ENCODE assay signal across 18 cellular contexts in the genomic region with DNA sequence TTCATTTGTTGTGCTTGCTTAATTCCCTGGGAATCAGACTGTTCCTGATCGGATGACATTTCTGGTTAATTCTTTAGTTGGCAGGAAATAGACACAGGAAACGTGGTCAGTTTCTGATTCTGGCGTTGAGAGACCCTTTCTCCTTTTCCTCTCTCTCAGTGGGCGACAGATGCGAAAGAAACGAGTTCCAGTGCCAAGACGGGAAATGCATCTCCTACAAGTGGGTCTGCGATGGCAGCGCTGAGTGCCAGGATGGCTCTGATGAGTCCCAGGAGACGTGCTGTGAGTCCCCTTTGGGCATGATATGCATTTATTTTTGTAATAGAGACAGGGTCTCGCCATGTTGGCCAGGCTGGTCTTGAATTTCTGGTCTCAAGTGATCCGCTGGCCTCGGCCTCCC. TPM values are rescaled to one million over a fixed set of nuclear protein-coding genes. Genes with fewer than 3 reads are reported as not detected.
DNase-seq lines count a peak whose midpoint lies in the region; ATAC-seq and TF ChIP-seq lines count a peak whose summit lies in the region.
"Had no signal": no experiment of that assay in that cellular context is flagged by ENCODE, and none has a peak within 500 bp of the region (broad histone marks: within the 10 kb centered on the region; RNA-seq: fewer than 3 reads in every experiment).

No MANE protein-coding gene starts in this region.

- BruUV-seq in Calu3 (replicated peaks; lab: Mats Ljungman, UMichigan): no TSS peak

- H3K36me3 Mint-ChIP-seq in T-helper 2 cell treated with Interferon-gamma antibody and Interleukin-4, amounts not matched to agents 5 μg/mL and 100 μg/mL, for 36 hours (ENCODE audit: low read depth): peaks cover 68% of the 10 kb centered on the region
- H3K36me3 Mint-ChIP-seq in Calu3 (ENCODE audit: insufficient read depth, unreplicated experiment) (peaks cover 91% of the 10 kb centered on the region), nephron progenitor cell (ENCODE audit: low read depth) (peaks cover 92% of the 10 kb centered on the region)
- H3K36me3 Mint-ChIP-seq in central memory CD8-positive, alpha-beta T cell (ENCODE audit: insufficient read depth): peaks cover 55% of the 10 kb centered on the region

- peak overlapping the region; percentile 81 for H3K27ac Mint-ChIP-seq in T-helper 2 cell treated with Interferon-gamma antibody and Interleukin-4, amounts not matched to agents 5 μg/mL and 100 μg/mL, for 36 hours
- peak overlapping the region; percentile 96 for H3K27ac Mint-ChIP-seq in Calu3 (ENCODE audit: unreplicated experiment)
- peak overlapping the region; percentile 46 for H3K27ac Mint-ChIP-seq in central memory CD8-positive, alpha-beta T cell (ENCODE audit: low read depth)
- peak overlapping the region; percentile 42 for H3K27ac Mint-ChIP-seq in nephron progenitor cell

- no peak for TF ChIP-seq CTCF in Calu3 (IDR thresholded peaks at IDR 0.05; ENCODE audit: unreplicated experiment)
- no peak for TF ChIP-seq CTCF in nephron progenitor cell (IDR thresholded peaks at IDR 0.05)

- no peak overlapping the region for H3K4me3 Mint-ChIP-seq in T-helper 2 cell treated with Interferon-gamma antibody and Interleukin-4, amounts not matched to agents 5 μg/mL and 100 μg/mL, for 36 hours
- H3K4me3 Mint-ChIP-seq in Calu3 (ENCODE audit: low read depth, unreplicated experiment) (peak overlapping the region; percentile 52), nephron progenitor cell (no peak overlapping the region)
- H3K4me3 Mint-ChIP-seq in central memory CD8-positive, alpha-beta T cell: no peak overlapping the region
- H3K4me3 Mint-ChIP-seq: stimulated activated naive CD8-positive, alpha-beta T cell treated with anti-CD3 and anti-CD28 coated beads, Interleukin-15, amount 100 ng/mL, for 72 hours had no signal

- DNase-seq in T-helper 2 cell treated with Interferon-gamma antibody and Interleukin-4, amounts not matched to agents 5 μg/mL and 100 μg/mL, for 36 hours (ENCODE audit: low spot score): no peak
- DNase-seq in T-helper 2 cell (no peak), Calu3 (no peak), nephron progenitor cell (no peak), NCI-H510A (lab: John Stamatoyannopoulos, UW) (no peak)
- no peak for DNase-seq in central memory CD8-positive, alpha-beta T cell (ENCODE audit: low spot score in 2 of 2)
- DNase-seq: 8988T; activated gamma-delta T cell treated with Interleukin-2 at 50 U/mL for 16 hours; anterior cingulate cortex; BE2C; heart left ventricle; left ventricle myocardium superior; NCI-H1417 treated with DMSO at 0.1 percent for 48 hours; NCI-H526; SHP77; stimulated activated naive CD8-positive, alpha-beta T cell treated with anti-CD3 and anti-CD28 coated beads, Interleukin-15, amount 100 ng/mL, for 72 hours had no signal

- H3K27me3 Mint-ChIP-seq in T-helper 2 cell treated with Interferon-gamma antibody and Interleukin-4, amounts not matched to agents 5 μg/mL and 100 μg/mL, for 36 hours (ENCODE audit: low read depth): no peaks in the 10 kb centered on the region
- H3K27me3 Mint-ChIP-seq in Calu3 (ENCODE audit: unreplicated experiment) (no peaks in the 10 kb centered on the region), nephron progenitor cell (ENCODE audit: low read depth, poor library complexity) (no peaks in the 10 kb centered on the region)
- H3K27me3 Mint-ChIP-seq in central memory CD8-positive, alpha-beta T cell: no peaks in the 10 kb centered on the region
- H3K27me3 Mint-ChIP-seq: stimulated activated naive CD8-positive, alpha-beta T cell treated with anti-CD3 and anti-CD28 coated beads, Interleukin-15, amount 100 ng/mL, for 72 hours had no signal

- CTCF ChIA-PET in Calu3 (lab: Charles Lee): no interaction called here

- ATAC-seq in central memory CD8-positive, alpha-beta T cell (replicated peaks; ENCODE audit: extremely low read depth, poor library complexity, severe bottlenecking): no peak
- ATAC-seq in GM21786 (IDR thresholded peaks at IDR 0.05; ENCODE audit: unreplicated experiment): no peak
- ATAC-seq in GM21619 (IDR thresholded peaks at IDR 0.05; ENCODE audit: unreplicated experiment): no peak
- ATAC-seq: heart left ventricle; left ventricle myocardium superior; stimulated activated naive CD8-positive, alpha-beta T cell treated with anti-CD3 and anti-CD28 coated beads, Interleukin-15, amount 100 ng/mL, for 72 hours had no signal

- peaks cover 4% of the 10 kb centered on the region for H3K9me3 Mint-ChIP-seq in T-helper 2 cell treated with Interferon-gamma antibody and Interleukin-4, amounts not matched to agents 5 μg/mL and 100 μg/mL, for 36 hours
- no peaks in the 10 kb centered on the region for H3K9me3 Mint-ChIP-seq in Calu3 (ENCODE audit: low read depth, unreplicated experiment)
- H3K9me3 Mint-ChIP-seq in central memory CD8-positive, alpha-beta T cell: no peaks in the 10 kb centered on the region
- no peaks in the 10 kb centered on the region for H3K9me3 Mint-ChIP-seq in nephron progenitor cell

- H3K4me1 Mint-ChIP-seq in T-helper 2 cell treated with Interferon-gamma antibody and Interleukin-4, amounts not matched to agents 5 μg/mL and 100 μg/mL, for 36 hours (ENCODE audit: low read depth): peaks cover 32% of the 10 kb centered on the region
- peaks cover 15% of the 10 kb centered on the region for H3K4me1 Mint-ChIP-seq in Calu3 (ENCODE audit: low read depth, unreplicated experiment)
- H3K4me1 Mint-ChIP-seq in central memory CD8-positive, alpha-beta T cell: peaks cover 21% of the 10 kb centered on the region
- peaks cover 1% of the 10 kb centered on the region for H3K4me1 Mint-ChIP-seq in nephron progenitor cell

- intact Hi-C loops in Calu3 (cut with micrococcal nuclease; ENCODE audit: unreplicated experiment): no loop called here

RNA-seq across cellular contexts. Expression of gene LDLR, which starts 10.8 kb away (rescaled TPM):
- 289 and 294 TPM in 2 replicates for total RNA-seq in Calu3 (2022)

RNA-seq across cellular contexts. Expression of gene SPC24, which starts 55.5 kb away (rescaled TPM):
- 31.8 and 36.4 TPM in 2 replicates for total RNA-seq in Calu3 (2022)

Comparison
In these comparisons a context has a peak if more than half of its experiments do, and no peak if none do; other contexts are left out.
1. H3K27ac Mint-ChIP-seq: peak in every context shown above with its lines; median percentile 96 in Calu3; 81 in T-helper 2 cell treated with Interferon-gamma antibody and Interleukin-4, amounts not matched to agents 5 μg/mL and 100 μg/mL, for 36 hours; 46 in central memory CD8-positive, alpha-beta T cell; 42 in nephron progenitor cell.